ENCODE assay signal across 8 cellular contexts in genomic region chr4:48342559-48342878, GRCh38. TPM values are rescaled to one million over a fixed set of nuclear protein-coding genes. Genes with fewer than 3 reads are reported as not detected.
DNase-seq lines count a peak whose midpoint lies in the region; FAIRE-seq and TF ChIP-seq lines count a peak whose summit lies in the region.

No MANE protein-coding gene starts in this region.

- H3K9ac ChIP-seq in Karpas-422 (ENCODE audit: low read length) (peak overlapping the region; percentile 90), astrocyte (ENCODE audit: low read length) (peak overlapping the region; percentile 97)

- peaks cover 19% of the 10 kb centered on the region; the same call in 1 of the 2 replicates for H4K20me1 ChIP-seq in Karpas-422 (ENCODE audit: insufficient read depth, low read depth, low read length)
- peaks cover 50% of the 10 kb centered on the region for H4K20me1 ChIP-seq in astrocyte (ENCODE audit: insufficient read depth, low read length)

- H3K9me3 Mint-ChIP-seq in astrocyte (ENCODE audit: unreplicated experiment) = no peaks in the 10 kb centered on the region

- in situ Hi-C loops in transverse colon (cut with MboI; ENCODE audit: low pct_ligation_motif_present in 1 of 4, low pct_unique_long_range_greater_than_20kb in 1 of 4, low sequenced_read_pairs in 3 of 4) = loop anchor here in 2 of 4 donors (25.0 kb wide), 1 partner anchor 445 kb away; the partner anchor contains the start of gene FRYL (in 2 of the 2)

- TF ChIP-seq CTCF in BE2C (IDR thresholded peaks at IDR 0.05; ENCODE audit: low read depth, low read length) (no peak), astrocyte (IDR thresholded peaks at IDR 0.05; ENCODE audit: insufficient read depth, low read depth, low read length) (no peak), lower leg skin (IDR thresholded peaks at IDR 0.05) (no peak), transverse colon (IDR thresholded peaks at IDR 0.05) (no peak)

- TF ChIP-seq POLR2A in lower leg skin (IDR thresholded peaks at IDR 0.05) (no peak), transverse colon (IDR thresholded peaks at IDR 0.05) (no peak)

- H3K4me1 ChIP-seq in BE2C (peaks cover 9% of the 10 kb centered on the region), Karpas-422 (ENCODE audit: low read length) (peaks cover 31% of the 10 kb centered on the region), astrocyte (ENCODE audit: insufficient read depth, low read length) (peaks cover 21% of the 10 kb centered on the region), transverse colon (peaks cover 9 to 69% (median 39%) of the 10 kb centered on the region in 4 donors)

- H2AFZ ChIP-seq in Karpas-422 (ENCODE audit: low read length) (no peak overlapping the region), astrocyte (ENCODE audit: low read depth, low read length) (no peak overlapping the region)

- H3K27ac Mint-ChIP-seq in astrocyte (ENCODE audit: unreplicated experiment) = peak overlapping the region; percentile 91

- no peak for FAIRE-seq in astrocyte (lab: Jason Lieb, UNC)

- H3K79me2 ChIP-seq in Karpas-422 (ENCODE audit: low read length) (peaks cover 59% of the 10 kb centered on the region), astrocyte (ENCODE audit: insufficient read depth, low read length) (peaks cover 67% of the 10 kb centered on the region)

- H3K4me2 ChIP-seq in Karpas-422 (ENCODE audit: low read depth, low read length, poor library complexity, severe bottlenecking) (peak overlapping the region; percentile 97), astrocyte (ENCODE audit: low read length) (peak overlapping the region; percentile 98)

- H3K9me2 ChIP-seq in Karpas-422 (replicated peaks; ENCODE audit: insufficient read depth, low read length) = no peaks in the 10 kb centered on the region

- H3K27ac ChIP-seq in Karpas-422 (ENCODE audit: low read length) (no peak overlapping the region; the same call in 1 of the 2 replicates), astrocyte (ENCODE audit: low read depth, low read length) (peak overlapping the region; percentile 86), transverse colon (peak overlapping the region; percentile 98 to 99 (median 98))

- H3K27me3 Mint-ChIP-seq in astrocyte (ENCODE audit: low read depth, unreplicated experiment) = no peaks in the 10 kb centered on the region

- no peak for TF ChIP-seq EP300 in transverse colon (IDR thresholded peaks at IDR 0.05; ENCODE audit: low read depth)

- H3K9me3 ChIP-seq in BE2C (no peaks in the 10 kb centered on the region), Karpas-422 (ENCODE audit: low read length) (no peaks in the 10 kb centered on the region), astrocyte (ENCODE audit: insufficient read depth, low read depth, low read length) (no peaks in the 10 kb centered on the region), transverse colon (no peaks in the 10 kb centered on the region)

- H3K27me3 ChIP-seq in BE2C (no peaks in the 10 kb centered on the region), Karpas-422 (ENCODE audit: low read length) (no peaks in the 10 kb centered on the region), astrocyte (ENCODE audit: insufficient read depth, low read length) (no peaks in the 10 kb centered on the region), transverse colon (no peaks in the 10 kb centered on the region)

- peak overlapping the region; percentile 100 for H3K4me3 Mint-ChIP-seq in astrocyte (ENCODE audit: unreplicated experiment)

- DNase-seq in BE2C (no peak), Karpas-422 (peak; percentile 70), astrocyte (ENCODE audit: low read depth) (no peak), lower leg skin (ENCODE audit: low spot score in 2 of 2) (no peak), transverse colon (no peak), RPMI8226 (no peak), NCI-H82 treated with DMSO at 0.1 percent for 48 hours (lab: John Stamatoyannopoulos, UW; ENCODE audit: unreplicated experiment) (no peak), NCI-H1694 (lab: John Stamatoyannopoulos, UW) (no peak)

- peaks cover 57% of the 10 kb centered on the region for H3K4me1 Mint-ChIP-seq in astrocyte (ENCODE audit: low read depth, unreplicated experiment)

- intact Hi-C loops in lower leg skin (cut with DNase I; ENCODE audit: low total_unique reads) = no loop called here
- intact Hi-C loops in transverse colon (cut with DNase I; ENCODE audit: low total_unique reads) = no loop called here

- H3K4me3 ChIP-seq in BE2C (ENCODE audit: low read depth, low read length) (peak overlapping the region; percentile 95), Karpas-422 (ENCODE audit: low read length) (peak overlapping the region; percentile 97), astrocyte (ENCODE audit: insufficient read depth, low read depth, low read length) (peak overlapping the region; percentile 81), lower leg skin (ENCODE audit: low read depth, poor library complexity, severe bottlenecking) (peak overlapping the region; percentile 88), transverse colon (peak overlapping the region; percentile 80 to 97 (median 94))

- H3K36me3 ChIP-seq in BE2C (0 out of 2 replicates have a peak, but pooled peaks cover 3% of the 10 kb centered on the region), Karpas-422 (ENCODE audit: insufficient read depth, low read length) (no peaks in the 10 kb centered on the region), astrocyte (ENCODE audit: insufficient read depth, low read length) (no peaks in the 10 kb centered on the region), transverse colon (no peaks in the 10 kb centered on the region)

- 0 to 2% methylated on average over 8 of the region's 8 CpGs for WGBS in lower leg skin, 2 donors
- WGBS in transverse colon (ENCODE audit: low coverage in 1 of 2), 2 donors = 0 to 3% methylated on average over 3 to 8 of the region's 8 CpGs

- H3K36me3 Mint-ChIP-seq in astrocyte (ENCODE audit: low read depth, unreplicated experiment) = no peaks in the 10 kb centered on the region

RNA-seq across cellular contexts. Expression of gene SLAIN2, which starts 1.2 kb away (rescaled TPM):
- 40.1 TPM for polyA plus RNA-seq in BE2C (2012; ENCODE audit: insufficient read depth, insufficient read length, low read depth)
- total RNA-seq in Karpas-422 (2014; rRNA removed; shearing (Covaris generic); ENCODE audit: low replicate concordance) = 8.6 and 64.6 TPM in 2 replicates
- total RNA-seq in astrocyte (85.3 and 90.5 TPM in 2 replicates), lower leg skin (100 to 1,000 TPM in 1 of 4 donors, 10 to 100 TPM in 3; 75.4 to 201 (median 88.6) TPM), transverse colon (100 to 1,000 TPM in 1 of 4 donors, 10 to 100 TPM in 3; 28.4 to 355 (median 55.8) TPM)
